Comparison of ENCODE assay signal across 19 cellular contexts in genomic region chr17:4549781-4550533, GRCh38. TPM values are rescaled to one million over a fixed set of nuclear protein-coding genes. Genes with fewer than 3 reads are reported as not detected.
DNase-seq lines count a peak whose midpoint lies in the region; ATAC-seq, FAIRE-seq and TF ChIP-seq lines count a peak whose summit lies in the region.
"Had no signal": no experiment of that assay in that cellular context is flagged by ENCODE, and none has a peak within 500 bp of the region (broad histone marks: within the 10 kb centered on the region; RNA-seq: fewer than 3 reads in every experiment).

No MANE protein-coding gene starts in this region.

- DNase-seq in heart left ventricle (peak in 3 of 5 donors; percentile 23 to 42 (median 26)), right atrium auricular region (ENCODE audit: low spot score) (no peak), HTR-8/SVneo (ENCODE audit: insufficient read length, low spot score) (no peak), mammary epithelial cell (no peak), psoas muscle (peak; percentile 14 to 58), ecto neural progenitor cell (ENCODE audit: low spot score) (no peak)
- DNase-seq in activated CD8-positive, alpha-beta T cell treated with anti-CD3 and anti-CD28 coated beads for 36 hours: no peak
- DNase-seq: CD4-positive, CD25-positive, alpha-beta regulatory T cell; H9; HFFc6 had no signal

- H3K27me3 Mint-ChIP-seq in activated CD8-positive, alpha-beta T cell treated with anti-CD3 and anti-CD28 coated beads for 36 hours: no peaks in the 10 kb centered on the region
- H3K27me3 Mint-ChIP-seq: CD4-positive, CD25-positive, alpha-beta regulatory T cell; IgD-negative memory B cell had no signal

- peak; percentile 28 for FAIRE-seq in HTR-8/SVneo (lab: Jason Lieb, UNC)
- FAIRE-seq: GM12878, GM18507 had no signal

- no peak overlapping the region for H3K27ac Mint-ChIP-seq in activated CD8-positive, alpha-beta T cell treated with anti-CD3 and anti-CD28 coated beads for 36 hours
- H3K27ac Mint-ChIP-seq: IgD-negative memory B cell had no signal

- no peak overlapping the region for H3K4me3 ChIP-seq in heart left ventricle
- H3K4me3 ChIP-seq in right atrium auricular region: no peak overlapping the region
- no peak overlapping the region for H3K4me3 ChIP-seq in mammary epithelial cell (replicated peaks in 1 of 3; ENCODE audit: insufficient read depth in 1 of 3, low read depth in 2 of 3, low read length in 3 of 3)
- no peak overlapping the region for H3K4me3 ChIP-seq in psoas muscle
- H3K4me3 ChIP-seq: BLaER1 treated with 17β-estradiol and CSF1 and Interleukin-3, amounts not matched to agents 10 nM and 100 nM; GM12878; GM23338 had no signal

- H3K27me3 ChIP-seq in heart left ventricle: no peaks in the 10 kb centered on the region
- no peaks in the 10 kb centered on the region for H3K27me3 ChIP-seq in right atrium auricular region
- H3K27me3 ChIP-seq in mammary epithelial cell (ENCODE audit: insufficient read depth, low read length): no peaks in the 10 kb centered on the region
- H3K27me3 ChIP-seq in psoas muscle (ENCODE audit: insufficient read depth in 3 of 3, low read length in 2 of 3): no peaks in the 10 kb centered on the region
- H3K27me3 ChIP-seq: BLaER1 treated with 17β-estradiol and CSF1 and Interleukin-3, amounts not matched to agents 10 nM and 100 nM had no signal

- intact Hi-C loops in heart left ventricle (cut with DNase I): loop anchor here in 1 of 10 donors (10.0 kb wide), 1 partner anchor 125 kb away; no protein-coding TSS in a partner anchor
- intact Hi-C loops in mammary epithelial cell (cut with micrococcal nuclease): no loop called here
- intact Hi-C loops in psoas muscle (cut with DNase I): no loop called here
- intact Hi-C loops in activated CD8-positive, alpha-beta T cell treated with anti-CD3 and anti-CD28 coated beads for 36 hours (cut with micrococcal nuclease): no loop called here

- in situ Hi-C loops in mammary epithelial cell (cut with MboI; ENCODE audit: low sequenced_read_pairs in 2 of 2): loop anchor here in 1 of 2 donors (25.0 kb wide), 1 partner anchor 337 kb away; the partner anchor contains the start of gene C17orf107

- ATAC-seq in heart left ventricle (no peak), psoas muscle (peak in 1 of 4 donors; percentile 12), HG02870 (IDR thresholded peaks at IDR 0.05; ENCODE audit: unreplicated experiment) (no peak)
- ATAC-seq in activated CD8-positive, alpha-beta T cell treated with anti-CD3 and anti-CD28 coated beads for 36 hours: no peak
- ATAC-seq: GM12878, GM23338 had no signal

- peak overlapping the region; percentile 40 for H3K4me2 ChIP-seq in mammary epithelial cell (ENCODE audit: insufficient read depth, low read depth, low read length)
- H3K4me2 ChIP-seq: BLaER1 treated with 17β-estradiol and CSF1 and Interleukin-3, amounts not matched to agents 10 nM and 100 nM; GM23338 had no signal

- H3K9ac ChIP-seq in mammary epithelial cell (ENCODE audit: insufficient read depth, low read length): no peak overlapping the region

- H2AFZ ChIP-seq in mammary epithelial cell (ENCODE audit: low read depth, low read length): no peak overlapping the region
- H2AFZ ChIP-seq: GM23338 had no signal

- no peaks in the 10 kb centered on the region for H4K20me1 ChIP-seq in mammary epithelial cell (ENCODE audit: insufficient read depth, low read length)

- POLR2A ChIA-PET in activated CD8-positive, alpha-beta T cell treated with anti-CD3 and anti-CD28 coated beads for 36 hours (lab: Charles Lee): interaction anchor here (2.3 to 4.8 kb wide), 2 partner anchors 11 to 12 kb away, joined by 7 to 45 read pairs; no protein-coding TSS in a partner anchor

- H3K27ac ChIP-seq in heart left ventricle (no peak overlapping the region), right atrium auricular region (no peak overlapping the region), mammary epithelial cell (ENCODE audit: insufficient read depth, low read depth, low read length) (peak overlapping the region; percentile 18), psoas muscle (no peak overlapping the region)
- H3K27ac ChIP-seq: BLaER1 treated with 17β-estradiol and CSF1 and Interleukin-3, amounts not matched to agents 10 nM and 100 nM; HL-60 had no signal

- WGBS in heart left ventricle, 4 donors: 86 to 91% (median 89%) methylated on average over 21 to 25 of the region's 25 CpGs
- 34% methylated on average over 24 of the region's 25 CpGs for WGBS in mammary epithelial cell (ENCODE audit: low coverage, missing lambda C conversion rate)
- 68 to 83% (median 69%) methylated on average over 25 of the region's 25 CpGs for WGBS in psoas muscle, 3 donors

- peaks cover 12% of the 10 kb centered on the region for H3K4me1 Mint-ChIP-seq in activated CD8-positive, alpha-beta T cell treated with anti-CD3 and anti-CD28 coated beads for 36 hours (ENCODE audit: low read depth)

- no peaks in the 10 kb centered on the region for H3K9me3 Mint-ChIP-seq in activated CD8-positive, alpha-beta T cell treated with anti-CD3 and anti-CD28 coated beads for 36 hours
- H3K9me3 Mint-ChIP-seq: CD4-positive, CD25-positive, alpha-beta regulatory T cell; GM23338; H9; HFFc6; IgD-negative memory B cell had no signal

- H3K4me1 ChIP-seq in heart left ventricle: peaks cover 0 to 14% (median 10%) of the 10 kb centered on the region in 12 donors
- peaks cover 0 to 13% of the 10 kb centered on the region in 2 donors for H3K4me1 ChIP-seq in right atrium auricular region
- H3K4me1 ChIP-seq in mammary epithelial cell (ENCODE audit: insufficient read depth, low read length): peaks cover 42% of the 10 kb centered on the region
- peaks cover 9% of the 10 kb centered on the region for H3K4me1 ChIP-seq in psoas muscle

- TF ChIP-seq CTCF in heart left ventricle (IDR thresholded peaks at IDR 0.05) (no peak), right atrium auricular region (IDR thresholded peaks at IDR 0.05) (no peak), mammary epithelial cell (conservative IDR thresholded peaks at IDR 0.05 in 1 of 2, IDR thresholded peaks at IDR 0.05 in 1 of 2; ENCODE audit: extremely low read depth in 1 of 2, insufficient read depth in 1 of 2, low read depth in 1 of 2, low read length in 2 of 2) (no peak), psoas muscle (IDR thresholded peaks at IDR 0.05) (no peak)
- no peak for TF ChIP-seq CTCF in activated CD8-positive, alpha-beta T cell treated with anti-CD3 and anti-CD28 coated beads for 36 hours (IDR thresholded peaks at IDR 0.05)

- H3K36me3 ChIP-seq in heart left ventricle (peaks cover 0 to 84% (median 82%) of the 10 kb centered on the region in 9 donors), right atrium auricular region (peaks cover 68% of the 10 kb centered on the region), mammary epithelial cell (ENCODE audit: insufficient read depth, low read length) (peaks cover 28% of the 10 kb centered on the region), psoas muscle (ENCODE audit: insufficient read depth in 1 of 2, low read depth in 1 of 2) (peaks cover 7 to 86% of the 10 kb centered on the region in 2 donors)

- no TSS peak for BruUV-seq in mammary epithelial cell (replicated peaks; lab: Mats Ljungman, UMichigan)

- dilution Hi-C loops in mammary epithelial cell (cut with HindIII; ENCODE audit: low sequenced_read_pairs): no loop called here

- no peaks in the 10 kb centered on the region for H3K9me3 ChIP-seq in heart left ventricle
- H3K9me3 ChIP-seq in right atrium auricular region: no peaks in the 10 kb centered on the region
- no peaks in the 10 kb centered on the region for H3K9me3 ChIP-seq in mammary epithelial cell (replicated peaks; ENCODE audit: insufficient read depth, low read length)
- no peaks in the 10 kb centered on the region for H3K9me3 ChIP-seq in psoas muscle
- H3K9me3 ChIP-seq: BLaER1 treated with 17β-estradiol and CSF1 and Interleukin-3, amounts not matched to agents 10 nM and 100 nM had no signal

- peaks cover 45% of the 10 kb centered on the region for H3K36me3 Mint-ChIP-seq in activated CD8-positive, alpha-beta T cell treated with anti-CD3 and anti-CD28 coated beads for 36 hours (ENCODE audit: low read depth)
- H3K36me3 Mint-ChIP-seq: IgD-negative memory B cell had no signal

- no peak for TF ChIP-seq POLR2A in heart left ventricle (IDR thresholded peaks at IDR 0.05)

- H3K4me3 Mint-ChIP-seq in activated CD8-positive, alpha-beta T cell treated with anti-CD3 and anti-CD28 coated beads for 36 hours: no peak overlapping the region
- H3K4me3 Mint-ChIP-seq: GM23338, H9, HFFc6, IgD-negative memory B cell had no signal

- CTCF ChIA-PET in mammary epithelial cell (lab: Charles Lee; ENCODE audit: low non-redundant PET): no interaction called here
- CTCF ChIA-PET in activated CD8-positive, alpha-beta T cell treated with anti-CD3 and anti-CD28 coated beads for 36 hours (lab: Charles Lee): interaction anchor here (1.3 to 7.9 kb wide), 2 partner anchors 12 to 16 kb away, joined by 3 to 51 read pairs; no protein-coding TSS in a partner anchor

- H3K79me2 ChIP-seq in mammary epithelial cell (ENCODE audit: insufficient read depth, low read length): peaks cover 51% of the 10 kb centered on the region

RNA-seq across cellular contexts. Expression of gene MYBBP1A, which starts 5.2 kb away (rescaled TPM):
- 10 to 100 TPM; 17.4 to 34.8 (median 24.4) TPM for total RNA-seq in heart left ventricle
- polyA plus RNA-seq in heart left ventricle: 10 to 100 TPM; 15.5 to 27.8 TPM
- total RNA-seq in right atrium auricular region: 10 to 100 TPM; 19.6 to 25.8 TPM
- 100 to 1,000 TPM in 1 of 2 donors, 10 to 100 TPM in 1; 63.2 to 105 TPM for total RNA-seq in mammary epithelial cell
- polyA plus RNA-seq in mammary epithelial cell: 44.6 TPM
- 80.4 TPM for polyA minus RNA-seq in mammary epithelial cell
- total RNA-seq in psoas muscle: 10 to 100 TPM; 31.3 to 63.2 (median 46.3) TPM
- polyA plus RNA-seq in psoas muscle: 10 to 100 TPM; 28.5 to 54.4 (median 35.5) TPM
- total RNA-seq in activated CD8-positive, alpha-beta T cell treated with anti-CD3 and anti-CD28 coated beads for 36 hours: 100 to 1,000 TPM; 104 to 107 TPM

RNA-seq across cellular contexts. Expression of gene GGT6, which starts 10.4 kb away (rescaled TPM):
- total RNA-seq in heart left ventricle (not detected), right atrium auricular region (not detected), mammary epithelial cell (10 to 100 TPM in 1 of 2 donors, 1 to 10 TPM in 1; 3.1 to 13.8 TPM), psoas muscle (not detected)
- polyA plus RNA-seq in heart left ventricle (not detected), mammary epithelial cell (2.0 TPM), psoas muscle (under 1 TPM in 1 of 3 donors, not detected in 2; 0.03 TPM)
- 2.3 TPM for polyA minus RNA-seq in mammary epithelial cell
- total RNA-seq in activated CD8-positive, alpha-beta T cell treated with anti-CD3 and anti-CD28 coated beads for 36 hours: not detected
- total RNA-seq: A172; CD4-positive, CD25-positive, alpha-beta regulatory T cell; Daoy; HFFc6 had no signal
- polyA plus RNA-seq: CD4-positive, CD25-positive, alpha-beta regulatory T cell; GM23338; IgD-negative memory B cell had no signal

RNA-seq across cellular contexts. Expression of gene SMTNL2, which starts 34.4 kb away (rescaled TPM):
- total RNA-seq in heart left ventricle: 10 to 100 TPM; 10.1 to 47.5 (median 18.5) TPM
- polyA plus RNA-seq in heart left ventricle: 1 to 10 TPM; 2.1 to 8.2 TPM
- total RNA-seq in right atrium auricular region: 10 to 100 TPM; 21.1 to 41.6 TPM
- not detected for total RNA-seq in mammary epithelial cell
- not detected for polyA plus RNA-seq in mammary epithelial cell
- polyA minus RNA-seq in mammary epithelial cell: not detected
- 100 to 1,000 TPM; 248 to 524 (median 400) TPM for total RNA-seq in psoas muscle
- 100 to 1,000 TPM in 2 of 3 donors, 10 to 100 TPM in 1; 20.7 to 318 (median 210) TPM for polyA plus RNA-seq in psoas muscle
- total RNA-seq in activated CD8-positive, alpha-beta T cell treated with anti-CD3 and anti-CD28 coated beads for 36 hours: not detected
- total RNA-seq: CD4-positive, CD25-positive, alpha-beta regulatory T cell; Daoy; GM12878; HFFc6 had no signal
- polyA plus RNA-seq: CD4-positive, CD25-positive, alpha-beta regulatory T cell; GM12878; IgD-negative memory B cell had no signal

RNA-seq across cellular contexts. Expression of gene SPNS2, which starts 51.3 kb away (rescaled TPM):
- total RNA-seq in heart left ventricle: 10 to 100 TPM in 7 of 9 donors, 1 to 10 TPM in 2; 6.4 to 20.4 (median 11.4) TPM
- 10 to 100 TPM; 13.7 to 22.0 TPM for polyA plus RNA-seq in heart left ventricle
- total RNA-seq in right atrium auricular region: 10 to 100 TPM in 1 of 2 donors, 1 to 10 TPM in 1; 7.2 to 16.8 TPM
- total RNA-seq in mammary epithelial cell: under 1 TPM in 1 of 2 donors, not detected in 1; 0.67 TPM
- not detected for polyA plus RNA-seq in mammary epithelial cell
- polyA minus RNA-seq in mammary epithelial cell: 1.3 TPM
- 1 to 10 TPM; 3.5 to 7.1 (median 6.3) TPM for total RNA-seq in psoas muscle
- 10 to 100 TPM in 1 of 3 donors, 1 to 10 TPM in 2; 6.0 to 10.6 (median 7.4) TPM for polyA plus RNA-seq in psoas muscle
- total RNA-seq in activated CD8-positive, alpha-beta T cell treated with anti-CD3 and anti-CD28 coated beads for 36 hours: 1 to 10 TPM in 1 of 2 experiments, under 1 TPM in 1; 0.95 to 1.2 TPM
- total RNA-seq: Daoy, HFFc6 had no signal
- polyA plus RNA-seq: CD4-positive, CD25-positive, alpha-beta regulatory T cell; IgD-negative memory B cell had no signal

Comparison
In these comparisons a context has a peak if more than half of its experiments do, and no peak if none do; other contexts are left out.
1. DNase-seq: peak in heart left ventricle (3 of 5) and psoas muscle (2 of 2); none in right atrium auricular region (single experiment), HTR-8/SVneo (single experiment), mammary epithelial cell (single experiment), ecto neural progenitor cell (single experiment) and activated CD8-positive, alpha-beta T cell treated with anti-CD3 and anti-CD28 coated beads for 36 hours (single experiment).
2. RNA of gene SMTNL2, which starts 34.4 kb away (total RNA-seq): 248 to 524 TPM in psoas muscle, 21.1 to 41.6 TPM in right atrium auricular region and 10.1 to 47.5 TPM in heart left ventricle; not detected in activated CD8-positive, alpha-beta T cell treated with anti-CD3 and anti-CD28 coated beads for 36 hours and not detected in mammary epithelial cell; every median in the first group is over 10 times any median in the second.